ENCODE assay signal across 20 cellular contexts in the genomic region with DNA sequence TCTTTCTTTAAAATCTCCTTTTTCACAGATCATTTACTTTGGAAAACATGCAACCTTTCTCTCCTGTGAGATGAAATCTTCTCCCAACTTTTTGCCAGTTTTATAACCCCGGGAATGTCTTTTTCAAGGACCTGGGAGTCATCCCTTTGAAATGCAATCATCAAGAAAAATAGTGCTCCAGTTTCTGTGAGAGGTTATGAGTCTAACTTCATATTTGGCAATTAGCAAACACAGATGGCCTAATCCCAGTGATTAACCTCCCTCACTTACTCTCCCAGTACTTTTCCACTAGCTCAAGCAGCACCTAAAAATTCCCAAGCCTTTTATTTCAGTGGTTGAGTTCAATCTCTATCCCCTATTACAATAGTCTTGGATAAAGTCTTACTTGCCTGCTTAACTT.
"Had no signal": no experiment of that assay in that cellular context is flagged by ENCODE, and none has a peak within 500 bp of the region (broad histone marks: within the 10 kb centered on the region; RNA-seq: fewer than 3 reads in every experiment).

No MANE protein-coding gene starts in this region.

- H3K27me3 ChIP-seq: dorsolateral prefrontal cortex, left lung, suprapubic skin, vagina had no signal

- H3K27ac ChIP-seq: dorsolateral prefrontal cortex, epithelial cell of prostate, left lung, suprapubic skin, vagina, WERI-Rb-1 had no signal

- DNase-seq: activated CD4-positive, alpha-beta T cell treated with anti-CD3 and anti-CD28 coated beads, Interleukin-2, amount 50 U/mL, for 4 hours; amniotic stem cell; central memory CD4-positive, alpha-beta T cell; dorsolateral prefrontal cortex; left lung; midbrain; nephron progenitor cell; nucleus accumbens; stimulated activated CD4-positive, alpha-beta T cell treated with anti-CD3 and anti-CD28 coated beads, Interleukin-4, amount 100 ng/mL, for 1 hour; stimulated activated naive CD8-positive, alpha-beta T cell treated with anti-CD3 and anti-CD28 coated beads, Interleukin-15, amount 100 ng/mL, for 72 hours; WERI-Rb-1 had no signal

- ATAC-seq: left lung; sciatic nerve; stimulated activated naive CD8-positive, alpha-beta T cell treated with anti-CD3 and anti-CD28 coated beads, Interleukin-15, amount 100 ng/mL, for 72 hours had no signal

- H3K4me1 ChIP-seq: left lung, suprapubic skin, vagina had no signal

- H3K27me3 Mint-ChIP-seq: activated naive CD8-positive, alpha-beta T cell had no signal

- H3K9me3 ChIP-seq: left lung, suprapubic skin, vagina had no signal

- H3K4me3 Mint-ChIP-seq: activated naive CD8-positive, alpha-beta T cell; activated T-helper 1 cell treated with anti-CD3 and anti-CD28 coated beads, Interleukin-12 subunit alpha, Interleukin-12 subunit beta, Interleukin-2, Interleukin-4 antibody, amounts not matched to agents 30 ng/mL and 10 ng/mL and 1 ng/mL, durations not matched to agents 14 hours and 24 hours and 36 hours; nephron progenitor cell; stimulated activated naive CD8-positive, alpha-beta T cell treated with anti-CD3 and anti-CD28 coated beads, Interleukin-15, amount 100 ng/mL, for 72 hours had no signal

- H3K9me3 Mint-ChIP-seq: activated T-helper 1 cell treated with anti-CD3 and anti-CD28 coated beads, Interleukin-12 subunit alpha, Interleukin-12 subunit beta, Interleukin-2, Interleukin-4 antibody, amounts not matched to agents 30 ng/mL and 10 ng/mL and 1 ng/mL, durations not matched to agents 14 hours and 24 hours and 36 hours; nephron progenitor cell; stimulated activated naive CD8-positive, alpha-beta T cell treated with anti-CD3 and anti-CD28 coated beads, Interleukin-15, amount 100 ng/mL, for 72 hours had no signal

- H3K36me3 ChIP-seq: left lung, suprapubic skin, vagina, WERI-Rb-1 had no signal

- H3K4me3 ChIP-seq: dorsolateral prefrontal cortex, left lung, smooth muscle cell, suprapubic skin, vagina had no signal

- FAIRE-seq: colon, keratinocyte had no signal

- H3K27ac Mint-ChIP-seq: activated naive CD8-positive, alpha-beta T cell; activated T-helper 1 cell treated with anti-CD3 and anti-CD28 coated beads, Interleukin-12 subunit alpha, Interleukin-12 subunit beta, Interleukin-2, Interleukin-4 antibody, amounts not matched to agents 30 ng/mL and 10 ng/mL and 1 ng/mL, durations not matched to agents 14 hours and 24 hours and 36 hours; nephron progenitor cell; stimulated activated naive CD8-positive, alpha-beta T cell treated with anti-CD3 and anti-CD28 coated beads, Interleukin-15, amount 100 ng/mL, for 72 hours had no signal

- H3K36me3 Mint-ChIP-seq: activated naive CD8-positive, alpha-beta T cell had no signal

- H3K4me1 Mint-ChIP-seq: nephron progenitor cell; stimulated activated naive CD8-positive, alpha-beta T cell treated with anti-CD3 and anti-CD28 coated beads, Interleukin-15, amount 100 ng/mL, for 72 hours had no signal

- H3K4me2 ChIP-seq: smooth muscle cell had no signal
